Comparison of ENCODE assay signal across 7 cellular contexts in the genomic region with DNA sequence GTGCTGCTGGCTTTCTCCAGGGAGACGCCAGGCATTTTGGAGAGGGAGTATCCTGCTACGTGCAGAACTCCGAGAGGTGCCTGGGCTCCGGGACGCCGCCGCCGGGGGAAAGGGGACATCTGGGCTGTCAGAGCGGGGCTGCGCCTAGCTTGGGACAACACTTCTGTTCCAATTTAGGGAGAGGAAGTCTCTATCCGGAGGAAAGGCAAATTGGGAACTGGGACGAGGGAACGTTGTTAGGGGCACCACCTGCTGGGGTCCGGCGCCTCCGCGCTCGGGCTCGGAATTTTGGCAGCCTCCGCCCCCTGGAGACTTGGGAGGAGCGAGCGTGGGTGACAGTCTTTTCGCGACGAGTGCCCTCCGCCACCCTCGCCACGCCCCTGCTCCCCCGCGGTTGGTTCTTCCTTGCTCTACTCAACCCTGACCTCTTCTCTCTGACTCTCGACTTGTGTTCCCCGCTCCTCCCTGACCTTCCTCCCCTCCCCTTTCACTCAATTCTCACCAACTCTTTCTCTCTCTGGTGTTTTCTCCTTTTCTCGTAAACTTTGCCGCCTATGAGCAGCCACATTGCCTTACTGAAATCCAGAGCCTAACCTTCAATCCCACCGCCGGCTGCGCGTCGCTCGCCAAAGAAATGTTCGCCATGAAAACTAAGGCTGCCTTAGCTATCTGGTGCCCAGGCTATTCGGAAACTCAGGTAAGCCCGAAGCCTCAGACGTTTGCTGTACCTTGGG. TPM values are rescaled to one million over a fixed set of nuclear protein-coding genes. Genes with fewer than 3 reads are reported as not detected.
DNase-seq lines count a peak whose midpoint lies in the region; ATAC-seq and TF ChIP-seq lines count a peak whose summit lies in the region.

No MANE protein-coding gene starts in this region.

- TF ChIP-seq POLR2A in thyroid gland (IDR thresholded peaks at IDR 0.05) = no peak

- H2AFZ ChIP-seq in neural progenitor cell (replicated peaks) = peak overlapping the region; percentile 86

- H3K4me2 ChIP-seq in neural progenitor cell = peak overlapping the region; percentile 82

- DNase-seq in NCI-H82 treated with DMSO at 0.1 percent for 48 hours (lab: John Stamatoyannopoulos, UW; ENCODE audit: unreplicated experiment) (peak; percentile 41), fibroblast of pulmonary artery (ENCODE audit: low read depth) (no peak), neural progenitor cell (ENCODE audit: low spot score) (peak; percentile 74), thyroid gland (peak; percentile 77 to 78)
- peak; percentile 74 for DNase-seq in activated T-cell treated with anti-CD3 and anti-CD28 coated beads, Interleukin-2, amount 50 U/mL, for 24 hours

- no peak overlapping the region for H3K9ac ChIP-seq in neural progenitor cell

- peak; percentile 47 for ATAC-seq in GM18870 (IDR thresholded peaks at IDR 0.05; ENCODE audit: unreplicated experiment)
- ATAC-seq in HG03039 (IDR thresholded peaks at IDR 0.05; ENCODE audit: unreplicated experiment) = peak; percentile 78

- peaks cover 13% of the 10 kb centered on the region for H4K20me1 ChIP-seq in neural progenitor cell (ENCODE audit: low read depth)

- intact Hi-C loops in thyroid gland (cut with DNase I) = no loop called here

- peaks cover 2% of the 10 kb centered on the region for H3K36me3 Mint-ChIP-seq in activated T-cell treated with anti-CD3 and anti-CD28 coated beads, Interleukin-2, amount 50 U/mL, for 24 hours (ENCODE audit: low read depth)
- no peaks in the 10 kb centered on the region for H3K36me3 Mint-ChIP-seq in neural progenitor cell

- H3K27ac Mint-ChIP-seq in activated T-cell treated with anti-CD3 and anti-CD28 coated beads, Interleukin-2, amount 50 U/mL, for 24 hours = peak overlapping the region; percentile 5
- H3K27ac Mint-ChIP-seq in neural progenitor cell = no peak overlapping the region

- H3K4me1 ChIP-seq in neural progenitor cell (no peaks in the 10 kb centered on the region), thyroid gland (peaks cover 0 to 9% of the 10 kb centered on the region in 2 donors)

- no peaks in the 10 kb centered on the region for H3K9me3 Mint-ChIP-seq in activated T-cell treated with anti-CD3 and anti-CD28 coated beads, Interleukin-2, amount 50 U/mL, for 24 hours
- H3K9me3 Mint-ChIP-seq in neural progenitor cell = no peaks in the 10 kb centered on the region

- peaks cover 4% of the 10 kb centered on the region for H3F3A ChIP-seq in neural progenitor cell (ENCODE audit: low read depth)

- peaks cover 86% of the 10 kb centered on the region for H3K27me3 Mint-ChIP-seq in activated T-cell treated with anti-CD3 and anti-CD28 coated beads, Interleukin-2, amount 50 U/mL, for 24 hours
- peaks cover 44% of the 10 kb centered on the region for H3K27me3 Mint-ChIP-seq in neural progenitor cell (ENCODE audit: insufficient read depth, low read depth)

- no peaks in the 10 kb centered on the region for H3K9me3 ChIP-seq in neural progenitor cell (ENCODE audit: low read depth)
- H3K9me3 ChIP-seq in thyroid gland = no peaks in the 10 kb centered on the region

- H3K27me3 ChIP-seq in neural progenitor cell = peaks cover 83% of the 10 kb centered on the region
- H3K27me3 ChIP-seq in thyroid gland = no peaks in the 10 kb centered on the region

- no peak overlapping the region for H3K27ac ChIP-seq in neural progenitor cell
- H3K27ac ChIP-seq in thyroid gland = no peak overlapping the region

- no peaks in the 10 kb centered on the region for H3K79me2 ChIP-seq in neural progenitor cell (ENCODE audit: low read depth)

- WGBS in thyroid gland, 2 donors = 1% methylated on average over 42 to 44 of the region's 44 CpGs

- no peak for TF ChIP-seq CTCF in fibroblast of pulmonary artery (IDR thresholded peaks at IDR 0.05; ENCODE audit: low read length, missing control alignments)
- TF ChIP-seq CTCF in neural progenitor cell (IDR thresholded peaks at IDR 0.05) = no peak
- peak in 1 of 6 experiments; percentile 7 for TF ChIP-seq CTCF in thyroid gland (IDR thresholded peaks at IDR 0.05)

- H3K4me1 Mint-ChIP-seq in activated T-cell treated with anti-CD3 and anti-CD28 coated beads, Interleukin-2, amount 50 U/mL, for 24 hours (ENCODE audit: low read depth) = peaks cover 34% of the 10 kb centered on the region
- peaks cover 10% of the 10 kb centered on the region for H3K4me1 Mint-ChIP-seq in neural progenitor cell

- H3K4me3 Mint-ChIP-seq in activated T-cell treated with anti-CD3 and anti-CD28 coated beads, Interleukin-2, amount 50 U/mL, for 24 hours = peak overlapping the region; percentile 84
- H3K4me3 Mint-ChIP-seq in neural progenitor cell = peak overlapping the region; percentile 91

- H3K36me3 ChIP-seq in neural progenitor cell (no peaks in the 10 kb centered on the region), thyroid gland (no peaks in the 10 kb centered on the region)

- H3K4me3 ChIP-seq in fibroblast of pulmonary artery (replicated peaks; ENCODE audit: low read depth, low read length) = peak overlapping the region; percentile 63
- peak overlapping the region; percentile 51 for H3K4me3 ChIP-seq in neural progenitor cell
- H3K4me3 ChIP-seq in thyroid gland (replicated peaks in 1 of 3) = peak overlapping the region; percentile 19 to 60 (median 30)

RNA-seq across cellular contexts. Expression of a gene that starts 1.6 kb away (rescaled TPM):
- total RNA-seq in neural progenitor cell (ENCODE audit: low replicate concordance) (not detected in 2 replicates), thyroid gland (under 1 TPM; 0.11 to 0.81 (median 0.26) TPM)

RNA-seq across cellular contexts. Expression of a gene that starts 19.0 kb away (rescaled TPM):
- total RNA-seq in neural progenitor cell (ENCODE audit: low replicate concordance) (38.5 and 60.1 TPM in 2 replicates), thyroid gland (10 to 100 TPM; 26.3 to 43.2 (median 30.4) TPM)
